In genomic region chr11:120239713-120240640, GRCh38 we compare ENCODE assay signal across 1 cellular context.
TF ChIP-seq lines count a peak whose summit lies in the region.

TSS of gene POU2F3 (plus strand) at chr11:120240140. CDS start at chr11:120240344, 204 bp downstream.

TF ChIP-seq in A549, 52 proteins besides CTCF, POLR2A, EP300 and RAD21 (continued from another document):
- TF ChIP-seq USF2 (IDR thresholded peaks at IDR 0.05) (no peak), ATOH8 (CRISPR knock-in tag; IDR thresholded peaks at IDR 0.05; ENCODE audit: low read depth) (no peak), HDAC2 (IDR thresholded peaks at IDR 0.05) (no peak), ZSCAN20 (CRISPR knock-in tag; IDR thresholded peaks at IDR 0.05) (no peak), MYC (IDR thresholded peaks at IDR 0.05; ENCODE audit: borderline replicate concordance, low read length) (no peak), PBX3 (IDR thresholded peaks at IDR 0.05) (no peak), CBX2 (IDR thresholded peaks at IDR 0.05; ENCODE audit: borderline replicate concordance, low read depth) (no peak), RNF2 (IDR thresholded peaks at IDR 0.05; ENCODE audit: borderline replicate concordance, low read depth) (no peak), CHD2 (IDR thresholded peaks at IDR 0.05; ENCODE audit: low read length, partially characterized antibody) (no peak), NFE2L2 (conservative IDR thresholded peaks at IDR 0.05; ENCODE audit: low read length) (no peak), JUNB (IDR thresholded peaks at IDR 0.05) (no peak), TFCP2L1 (CRISPR knock-in tag; IDR thresholded peaks at IDR 0.05) (no peak), HOXB13 (CRISPR knock-in tag; IDR thresholded peaks at IDR 0.05; ENCODE audit: low read depth) (no peak)
